1 cellular context compared by ENCODE assay signal in the genomic region with DNA sequence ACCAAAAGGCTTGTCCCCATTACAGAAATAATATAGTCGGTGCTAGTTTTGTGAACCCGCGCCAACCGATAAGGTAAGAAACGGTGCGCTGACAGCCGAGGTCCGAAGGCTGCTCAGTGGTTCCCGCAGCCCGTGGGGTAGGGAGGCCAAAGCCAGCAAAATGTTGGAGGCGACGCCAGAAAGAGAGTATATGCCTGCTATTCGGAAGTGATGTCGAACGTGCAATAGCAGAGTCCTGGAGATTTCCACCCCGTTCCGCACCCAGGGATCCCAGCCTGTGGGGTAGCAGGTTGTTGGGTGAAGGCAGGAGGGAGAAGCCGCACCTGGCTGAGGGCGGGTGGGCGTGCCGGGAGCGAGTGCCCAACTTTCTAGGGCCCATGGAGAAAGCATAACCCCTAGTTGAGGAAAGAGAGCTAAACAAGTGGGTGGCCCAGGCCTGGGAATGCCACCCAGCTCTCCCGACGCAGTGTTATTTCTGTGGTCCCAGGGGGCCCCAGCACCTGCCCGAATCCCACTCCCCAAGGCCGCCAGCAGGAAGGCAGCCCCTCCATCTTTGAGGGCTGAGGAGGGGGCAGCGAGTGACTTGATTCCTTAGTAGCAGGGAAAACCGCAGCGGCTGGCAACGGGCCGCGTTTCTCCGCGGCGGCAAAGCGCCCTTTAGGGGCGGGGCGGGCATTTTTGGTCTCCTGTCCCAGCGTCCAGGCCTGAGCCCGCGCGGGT.
TF ChIP-seq lines count a peak whose summit lies in the region.

No MANE protein-coding gene starts in this region.

TF ChIP-seq in GM23338, 12 proteins besides CTCF, POLR2A, EP300 and RAD21:
- no peak for TF ChIP-seq ZNF331 (CRISPR knock-in tag; IDR thresholded peaks at IDR 0.05; ENCODE audit: low read depth)
- TF ChIP-seq ZNF114 (CRISPR knock-in tag; IDR thresholded peaks at IDR 0.05): no peak
- TF ChIP-seq NANOG (IDR thresholded peaks at IDR 0.05; ENCODE audit: borderline replicate concordance): no peak
- no peak for TF ChIP-seq EZH2 (IDR thresholded peaks at IDR 0.05; ENCODE audit: low read depth, unreplicated experiment)
- TF ChIP-seq, protein P1, sequence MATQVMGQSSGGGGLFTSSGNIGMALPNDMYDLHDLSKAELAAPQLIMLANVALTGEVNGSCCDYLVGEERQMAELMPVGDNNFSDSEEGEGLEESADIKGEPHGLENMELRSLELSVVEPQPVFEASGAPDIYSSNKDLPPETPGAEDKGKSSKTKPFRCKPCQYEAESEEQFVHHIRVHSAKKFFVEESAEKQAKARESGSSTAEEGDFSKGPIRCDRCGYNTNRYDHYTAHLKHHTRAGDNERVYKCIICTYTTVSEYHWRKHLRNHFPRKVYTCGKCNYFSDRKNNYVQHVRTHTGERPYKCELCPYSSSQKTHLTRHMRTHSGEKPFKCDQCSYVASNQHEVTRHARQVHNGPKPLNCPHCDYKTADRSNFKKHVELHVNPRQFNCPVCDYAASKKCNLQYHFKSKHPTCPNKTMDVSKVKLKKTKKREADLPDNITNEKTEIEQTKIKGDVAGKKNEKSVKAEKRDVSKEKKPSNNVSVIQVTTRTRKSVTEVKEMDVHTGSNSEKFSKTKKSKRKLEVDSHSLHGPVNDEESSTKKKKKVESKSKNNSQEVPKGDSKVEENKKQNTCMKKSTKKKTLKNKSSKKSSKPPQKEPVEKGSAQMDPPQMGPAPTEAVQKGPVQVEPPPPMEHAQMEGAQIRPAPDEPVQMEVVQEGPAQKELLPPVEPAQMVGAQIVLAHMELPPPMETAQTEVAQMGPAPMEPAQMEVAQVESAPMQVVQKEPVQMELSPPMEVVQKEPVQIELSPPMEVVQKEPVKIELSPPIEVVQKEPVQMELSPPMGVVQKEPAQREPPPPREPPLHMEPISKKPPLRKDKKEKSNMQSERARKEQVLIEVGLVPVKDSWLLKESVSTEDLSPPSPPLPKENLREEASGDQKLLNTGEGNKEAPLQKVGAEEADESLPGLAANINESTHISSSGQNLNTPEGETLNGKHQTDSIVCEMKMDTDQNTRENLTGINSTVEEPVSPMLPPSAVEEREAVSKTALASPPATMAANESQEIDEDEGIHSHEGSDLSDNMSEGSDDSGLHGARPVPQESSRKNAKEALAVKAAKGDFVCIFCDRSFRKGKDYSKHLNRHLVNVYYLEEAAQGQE (IDR thresholded peaks at IDR 0.05; ENCODE audit: unreplicated experiment): no peak
- no peak for TF ChIP-seq STAT1 (IDR thresholded peaks at IDR 0.05; ENCODE audit: unreplicated experiment)
- TF ChIP-seq JUNB (IDR thresholded peaks at IDR 0.05; ENCODE audit: unreplicated experiment): no peak
- no peak for TF ChIP-seq EZH2phosphoT487 (IDR thresholded peaks at IDR 0.05; ENCODE audit: unreplicated experiment)
- no peak for TF ChIP-seq CREB1 (CRISPR knock-in tag; IDR thresholded peaks at IDR 0.05; ENCODE audit: low read depth)
- TF ChIP-seq, protein P2, sequence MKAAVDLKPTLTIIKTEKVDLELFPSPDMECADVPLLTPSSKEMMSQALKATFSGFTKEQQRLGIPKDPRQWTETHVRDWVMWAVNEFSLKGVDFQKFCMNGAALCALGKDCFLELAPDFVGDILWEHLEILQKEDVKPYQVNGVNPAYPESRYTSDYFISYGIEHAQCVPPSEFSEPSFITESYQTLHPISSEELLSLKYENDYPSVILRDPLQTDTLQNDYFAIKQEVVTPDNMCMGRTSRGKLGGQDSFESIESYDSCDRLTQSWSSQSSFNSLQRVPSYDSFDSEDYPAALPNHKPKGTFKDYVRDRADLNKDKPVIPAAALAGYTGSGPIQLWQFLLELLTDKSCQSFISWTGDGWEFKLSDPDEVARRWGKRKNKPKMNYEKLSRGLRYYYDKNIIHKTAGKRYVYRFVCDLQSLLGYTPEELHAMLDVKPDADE (IDR thresholded peaks at IDR 0.05): no peak
- TF ChIP-seq POLR2AphosphoS5 (IDR thresholded peaks at IDR 0.05; ENCODE audit: low read depth): no peak
- TF ChIP-seq, protein P3, sequence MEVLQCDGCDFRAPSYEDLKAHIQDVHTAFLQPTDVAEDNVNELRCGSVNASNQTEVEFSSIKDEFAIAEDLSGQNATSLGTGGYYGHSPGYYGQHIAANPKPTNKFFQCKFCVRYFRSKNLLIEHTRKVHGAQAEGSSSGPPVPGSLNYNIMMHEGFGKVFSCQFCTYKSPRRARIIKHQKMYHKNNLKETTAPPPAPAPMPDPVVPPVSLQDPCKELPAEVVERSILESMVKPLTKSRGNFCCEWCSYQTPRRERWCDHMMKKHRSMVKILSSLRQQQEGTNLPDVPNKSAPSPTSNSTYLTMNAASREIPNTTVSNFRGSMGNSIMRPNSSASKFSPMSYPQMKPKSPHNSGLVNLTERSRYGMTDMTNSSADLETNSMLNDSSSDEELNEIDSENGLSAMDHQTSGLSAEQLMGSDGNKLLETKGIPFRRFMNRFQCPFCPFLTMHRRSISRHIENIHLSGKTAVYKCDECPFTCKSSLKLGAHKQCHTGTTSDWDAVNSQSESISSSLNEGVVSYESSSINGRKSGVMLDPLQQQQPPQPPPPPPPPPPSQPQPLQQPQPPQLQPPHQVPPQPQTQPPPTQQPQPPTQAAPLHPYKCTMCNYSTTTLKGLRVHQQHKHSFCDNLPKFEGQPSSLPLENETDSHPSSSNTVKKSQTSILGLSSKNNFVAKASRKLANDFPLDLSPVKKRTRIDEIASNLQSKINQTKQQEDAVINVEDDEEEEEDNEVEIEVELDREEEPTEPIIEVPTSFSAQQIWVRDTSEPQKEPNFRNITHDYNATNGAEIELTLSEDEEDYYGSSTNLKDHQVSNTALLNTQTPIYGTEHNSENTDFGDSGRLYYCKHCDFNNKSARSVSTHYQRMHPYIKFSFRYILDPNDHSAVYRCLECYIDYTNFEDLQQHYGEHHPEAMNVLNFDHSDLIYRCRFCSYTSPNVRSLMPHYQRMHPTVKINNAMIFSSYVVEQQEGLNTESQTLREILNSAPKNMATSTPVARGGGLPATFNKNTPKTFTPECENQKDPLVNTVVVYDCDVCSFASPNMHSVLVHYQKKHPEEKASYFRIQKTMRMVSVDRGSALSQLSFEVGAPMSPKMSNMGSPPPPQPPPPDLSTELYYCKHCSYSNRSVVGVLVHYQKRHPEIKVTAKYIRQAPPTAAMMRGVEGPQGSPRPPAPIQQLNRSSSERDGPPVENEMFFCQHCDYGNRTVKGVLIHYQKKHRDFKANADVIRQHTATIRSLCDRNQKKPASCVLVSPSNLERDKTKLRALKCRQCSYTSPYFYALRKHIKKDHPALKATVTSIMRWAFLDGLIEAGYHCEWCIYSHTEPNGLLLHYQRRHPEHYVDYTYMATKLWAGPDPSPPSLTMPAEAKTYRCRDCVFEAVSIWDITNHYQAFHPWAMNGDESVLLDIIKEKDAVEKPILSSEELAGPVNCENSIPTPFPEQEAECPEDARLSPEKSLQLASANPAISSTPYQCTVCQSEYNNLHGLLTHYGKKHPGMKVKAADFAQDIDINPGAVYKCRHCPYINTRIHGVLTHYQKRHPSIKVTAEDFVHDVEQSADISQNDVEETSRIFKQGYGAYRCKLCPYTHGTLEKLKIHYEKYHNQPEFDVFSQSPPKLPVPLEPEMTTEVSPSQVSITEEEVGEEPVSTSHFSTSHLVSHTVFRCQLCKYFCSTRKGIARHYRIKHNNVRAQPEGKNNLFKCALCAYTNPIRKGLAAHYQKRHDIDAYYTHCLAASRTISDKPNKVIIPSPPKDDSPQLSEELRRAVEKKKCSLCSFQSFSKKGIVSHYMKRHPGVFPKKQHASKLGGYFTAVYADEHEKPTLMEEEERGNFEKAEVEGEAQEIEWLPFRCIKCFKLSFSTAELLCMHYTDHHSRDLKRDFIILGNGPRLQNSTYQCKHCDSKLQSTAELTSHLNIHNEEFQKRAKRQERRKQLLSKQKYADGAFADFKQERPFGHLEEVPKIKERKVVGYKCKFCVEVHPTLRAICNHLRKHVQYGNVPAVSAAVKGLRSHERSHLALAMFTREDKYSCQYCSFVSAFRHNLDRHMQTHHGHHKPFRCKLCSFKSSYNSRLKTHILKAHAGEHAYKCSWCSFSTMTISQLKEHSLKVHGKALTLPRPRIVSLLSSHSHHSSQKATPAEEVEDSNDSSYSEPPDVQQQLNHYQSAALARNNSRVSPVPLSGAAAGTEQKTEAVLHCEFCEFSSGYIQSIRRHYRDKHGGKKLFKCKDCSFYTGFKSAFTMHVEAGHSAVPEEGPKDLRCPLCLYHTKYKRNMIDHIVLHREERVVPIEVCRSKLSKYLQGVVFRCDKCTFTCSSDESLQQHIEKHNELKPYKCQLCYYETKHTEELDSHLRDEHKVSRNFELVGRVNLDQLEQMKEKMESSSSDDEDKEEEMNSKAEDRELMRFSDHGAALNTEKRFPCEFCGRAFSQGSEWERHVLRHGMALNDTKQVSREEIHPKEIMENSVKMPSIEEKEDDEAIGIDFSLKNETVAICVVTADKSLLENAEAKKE (CRISPR knock-in tag; IDR thresholded peaks at IDR 0.05): no peak
TF ChIP-seq in GM23338: peak in this region for 0.
